Comparison of ENCODE assay signal across 1 cellular context in genomic region chr13:71303144-71303543, GRCh38.
TF ChIP-seq lines count a peak whose summit lies in the region.

No MANE protein-coding gene starts in this region.

TF ChIP-seq in liver, 16 proteins besides CTCF, POLR2A, EP300 and RAD21 (continued from another document):
- TF ChIP-seq FOXA1 (IDR thresholded peaks at IDR 0.05) (no peak), FOXA2 (IDR thresholded peaks at IDR 0.05) (no peak)
TF ChIP-seq in liver: peak in this region for 0.
